1 cellular context compared by ENCODE assay signal in genomic region chr18:45780568-45780967, GRCh38.
TF ChIP-seq lines count a peak whose summit lies in the region.

No MANE protein-coding gene starts in this region.

TF ChIP-seq in GM23338, 12 proteins besides CTCF, POLR2A, EP300 and RAD21 (continued from another document):
- TF ChIP-seq JUNB (IDR thresholded peaks at IDR 0.05; ENCODE audit: unreplicated experiment) (no peak), EZH2 (IDR thresholded peaks at IDR 0.05; ENCODE audit: low read depth, unreplicated experiment) (no peak), REST (IDR thresholded peaks at IDR 0.05; ENCODE audit: unreplicated experiment) (no peak), POLR2AphosphoS5 (IDR thresholded peaks at IDR 0.05; ENCODE audit: low read depth) (no peak), ZNF331 (CRISPR knock-in tag; IDR thresholded peaks at IDR 0.05; ENCODE audit: low read depth) (no peak), CREB1 (CRISPR knock-in tag; IDR thresholded peaks at IDR 0.05; ENCODE audit: low read depth) (no peak), ETS1 (IDR thresholded peaks at IDR 0.05) (no peak), EZH2phosphoT487 (IDR thresholded peaks at IDR 0.05; ENCODE audit: unreplicated experiment) (no peak), NANOG (IDR thresholded peaks at IDR 0.05; ENCODE audit: borderline replicate concordance) (no peak)
